In genomic region chr4:2722033-2722432, GRCh38 we compare ENCODE assay signal across 1 cellular context.
TF ChIP-seq lines count a peak whose summit lies in the region.

No MANE protein-coding gene starts in this region.

TF ChIP-seq in GM12891, 5 proteins besides CTCF, POLR2A, EP300 and RAD21 (continued from another document):
- no peak for TF ChIP-seq SPI1 (IDR thresholded peaks at IDR 0.05; ENCODE audit: low read depth, low read length)
- TF ChIP-seq POU2F2 (IDR thresholded peaks at IDR 0.05; ENCODE audit: low read depth, low read length), result no peak
